24 cellular contexts compared by ENCODE assay signal in the genomic region with DNA sequence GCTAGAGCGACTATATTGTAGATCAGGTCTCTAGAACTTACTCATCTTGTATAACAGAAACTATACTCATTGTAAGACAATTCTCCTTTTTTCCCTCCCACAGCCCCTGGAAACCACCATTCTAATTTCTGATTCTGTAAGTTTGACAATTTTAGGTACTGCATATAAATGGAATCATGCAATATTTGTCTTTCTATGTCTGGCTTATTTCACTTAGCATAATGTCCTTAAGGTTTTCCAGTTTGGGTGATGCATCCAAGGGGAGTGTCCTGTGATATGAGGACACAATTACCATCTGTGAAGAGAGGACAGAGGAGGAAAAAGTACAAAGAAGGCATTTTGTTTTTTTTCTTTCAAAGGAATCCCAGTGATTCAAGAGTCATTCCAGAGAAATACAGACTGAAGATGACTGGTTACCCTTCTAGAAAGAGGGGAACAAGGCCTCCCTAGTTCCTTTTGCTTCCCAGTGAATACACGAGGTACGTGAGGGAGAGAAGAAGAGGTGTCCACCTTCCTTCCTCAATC.
DNase-seq lines count a peak whose midpoint lies in the region; TF ChIP-seq lines count a peak whose summit lies in the region.
"Had no signal": no experiment of that assay in that cellular context is flagged by ENCODE, and none has a peak within 500 bp of the region (broad histone marks: within the 10 kb centered on the region; RNA-seq: fewer than 3 reads in every experiment).

No MANE protein-coding gene starts in this region.

- TF ChIP-seq CTCF in mammary epithelial cell (conservative IDR thresholded peaks at IDR 0.05 in 1 of 2, IDR thresholded peaks at IDR 0.05 in 1 of 2; ENCODE audit: extremely low read depth in 1 of 2, insufficient read depth in 1 of 2, low read depth in 1 of 2, low read length in 2 of 2) (no peak), MCF 10A (IDR thresholded peaks at IDR 0.05; ENCODE audit: unreplicated experiment) (no peak), stomach (IDR thresholded peaks at IDR 0.05) (no peak), osteocyte (IDR thresholded peaks at IDR 0.05) (no peak)

- 95% methylated on average over 3 of the region's 3 CpGs for WGBS in mammary epithelial cell (ENCODE audit: low coverage, missing lambda C conversion rate)
- WGBS in stomach, 5 donors = 86 to 96% (median 89%) methylated on average over 3 of the region's 3 CpGs

- TF ChIP-seq EP300 in stomach (IDR thresholded peaks at IDR 0.05) = no peak

- H3K27ac Mint-ChIP-seq in MCF 10A (ENCODE audit: low read depth, unreplicated experiment) (no peak overlapping the region), osteocyte (ENCODE audit: unreplicated experiment) (no peak overlapping the region)
- H3K27ac Mint-ChIP-seq: B cell; CD4-positive, alpha-beta T cell; CD8-positive, alpha-beta T cell had no signal

- no peak overlapping the region for H2AFZ ChIP-seq in mammary epithelial cell (ENCODE audit: low read depth, low read length)

- H3K4me1 Mint-ChIP-seq in MCF 10A (ENCODE audit: insufficient read depth, unreplicated experiment) (no peaks in the 10 kb centered on the region), osteocyte (ENCODE audit: unreplicated experiment) (no peaks in the 10 kb centered on the region)
- H3K4me1 Mint-ChIP-seq: B cell had no signal

- CTCF ChIA-PET in mammary epithelial cell (lab: Charles Lee; ENCODE audit: low non-redundant PET) (no interaction called here), MCF 10A (lab: Yijun Ruan, JAX) (no interaction called here)

- no peaks in the 10 kb centered on the region for H3K79me2 ChIP-seq in mammary epithelial cell (ENCODE audit: insufficient read depth, low read length)

- H3K36me3 Mint-ChIP-seq in MCF 10A (ENCODE audit: insufficient read depth, unreplicated experiment) (no peaks in the 10 kb centered on the region), osteocyte (ENCODE audit: unreplicated experiment) (no peaks in the 10 kb centered on the region)
- H3K36me3 Mint-ChIP-seq: CD8-positive, alpha-beta T cell had no signal

- H3K36me3 ChIP-seq in mammary epithelial cell (ENCODE audit: insufficient read depth, low read length) (no peaks in the 10 kb centered on the region), stomach (no peaks in the 10 kb centered on the region)
- H3K36me3 ChIP-seq: BLaER1 treated with 17β-estradiol and CSF1 and Interleukin-3, amounts not matched to agents 10 nM and 100 nM had no signal

- H3K9me3 ChIP-seq in mammary epithelial cell (replicated peaks; ENCODE audit: insufficient read depth, low read length) (no peaks in the 10 kb centered on the region), stomach (peaks cover 0 to 15% (median 2%) of the 10 kb centered on the region in 4 donors)

- H4K20me1 ChIP-seq in mammary epithelial cell (ENCODE audit: insufficient read depth, low read length) = no peaks in the 10 kb centered on the region
- H4K20me1 ChIP-seq: BLaER1 treated with 17β-estradiol and CSF1 and Interleukin-3, amounts not matched to agents 10 nM and 100 nM had no signal

- H3K27ac ChIP-seq in mammary epithelial cell (ENCODE audit: insufficient read depth, low read depth, low read length) (no peak overlapping the region), stomach (no peak overlapping the region), caudate nucleus (ENCODE audit: low read depth, low read length) (no peak overlapping the region)
- H3K27ac ChIP-seq: 22Rv1; A549; BLaER1 treated with 17β-estradiol and CSF1 and Interleukin-3, amounts not matched to agents 10 nM and 100 nM; C4-2B had no signal

- in situ Hi-C loops in mammary epithelial cell (cut with MboI; ENCODE audit: low sequenced_read_pairs in 2 of 2) = no loop called here

- BruUV-seq in mammary epithelial cell (replicated peaks; lab: Mats Ljungman, UMichigan) = no TSS peak
- no TSS peak for BruUV-seq in MCF 10A (replicated peaks; lab: Mats Ljungman, UMichigan)

- no peak overlapping the region for H3K4me2 ChIP-seq in mammary epithelial cell (ENCODE audit: insufficient read depth, low read depth, low read length)
- H3K4me2 ChIP-seq: A549; BLaER1 treated with 17β-estradiol and CSF1 and Interleukin-3, amounts not matched to agents 10 nM and 100 nM had no signal

- H3K9ac ChIP-seq in mammary epithelial cell (ENCODE audit: insufficient read depth, low read length) = no peak overlapping the region
- H3K9ac ChIP-seq: BLaER1 treated with 17β-estradiol and CSF1 and Interleukin-3, amounts not matched to agents 10 nM and 100 nM had no signal

- POLR2A ChIA-PET in MCF 10A (lab: Yijun Ruan, JAX) = no interaction called here

- no peak overlapping the region for H3K4me3 ChIP-seq in mammary epithelial cell (replicated peaks in 1 of 3; ENCODE audit: insufficient read depth in 1 of 3, low read depth in 2 of 3, low read length in 3 of 3)
- no peak overlapping the region for H3K4me3 ChIP-seq in stomach
- H3K4me3 ChIP-seq: A549; BLaER1 treated with 17β-estradiol and CSF1 and Interleukin-3, amounts not matched to agents 10 nM and 100 nM; GM12878 had no signal

- H3K4me1 ChIP-seq in mammary epithelial cell (ENCODE audit: insufficient read depth, low read length) (peaks cover 11% of the 10 kb centered on the region), stomach (no peaks in the 10 kb centered on the region)
- H3K4me1 ChIP-seq: A549 had no signal

- peaks cover 7% of the 10 kb centered on the region for H3K9me3 Mint-ChIP-seq in MCF 10A (ENCODE audit: unreplicated experiment)
- H3K9me3 Mint-ChIP-seq in osteocyte (ENCODE audit: unreplicated experiment) = peaks cover 6% of the 10 kb centered on the region

- TF ChIP-seq POLR2A in stomach (IDR thresholded peaks at IDR 0.05) = no peak

- H3K4me3 Mint-ChIP-seq in MCF 10A (ENCODE audit: unreplicated experiment) = no peak overlapping the region
- H3K4me3 Mint-ChIP-seq in osteocyte (ENCODE audit: unreplicated experiment) = no peak overlapping the region
- H3K4me3 Mint-ChIP-seq: B cell; CD4-positive, alpha-beta T cell; CD8-positive, alpha-beta T cell had no signal

- H3K27me3 Mint-ChIP-seq in MCF 10A (ENCODE audit: insufficient read depth, unreplicated experiment) (no peaks in the 10 kb centered on the region), osteocyte (ENCODE audit: unreplicated experiment) (no peaks in the 10 kb centered on the region)

- dilution Hi-C loops in mammary epithelial cell (cut with HindIII; ENCODE audit: low sequenced_read_pairs) = no loop called here

- intact Hi-C loops in mammary epithelial cell (cut with micrococcal nuclease) = no loop called here
- intact Hi-C loops in MCF 10A (cut with micrococcal nuclease) = no loop called here
- intact Hi-C loops in stomach (cut with DNase I; ENCODE audit: low total_unique reads) = no loop called here

- H3K27me3 ChIP-seq in mammary epithelial cell (ENCODE audit: insufficient read depth, low read length) = no peaks in the 10 kb centered on the region
- H3K27me3 ChIP-seq in stomach = no peaks in the 10 kb centered on the region
- H3K27me3 ChIP-seq: BLaER1 treated with 17β-estradiol and CSF1 and Interleukin-3, amounts not matched to agents 10 nM and 100 nM had no signal

- peak; percentile 16 for DNase-seq in mammary epithelial cell
- DNase-seq in MCF 10A (ENCODE audit: unreplicated experiment) = no peak
- peak; percentile 42 for DNase-seq in RPMI7951 (ENCODE audit: low read depth)
- peak; percentile 90 for DNase-seq in foreskin melanocyte
- no peak for DNase-seq in stomach
- DNase-seq in osteocyte (ENCODE audit: extremely low spot score, unreplicated experiment) = no peak
- no peak for DNase-seq in caudate nucleus (lab: John Stamatoyannopoulos, UW)
- DNase-seq: AML-193; CD4-positive, alpha-beta T cell; CD8-positive, alpha-beta T cell; COR-L47; DMS 273 treated with DMSO at 0.1 percent for 48 hours; DMS153; DMS53; DMS79; DND-41; EL; GDM1 had no signal

Comparison
In these comparisons a context has a peak if more than half of its experiments do, and no peak if none do; other contexts are left out.
1. DNase-seq: peak in mammary epithelial cell (single experiment), RPMI7951 (single experiment) and foreskin melanocyte (single experiment); none in MCF 10A (single experiment), stomach (single experiment), osteocyte (single experiment) and caudate nucleus (0 of 61).